10 cellular contexts compared by ENCODE assay signal in genomic region chr14:72787841-72788240, GRCh38.
"Had no signal": no experiment of that assay in that cellular context is flagged by ENCODE, and none has a peak within 500 bp of the region (broad histone marks: within the 10 kb centered on the region; RNA-seq: fewer than 3 reads in every experiment).

No MANE protein-coding gene starts in this region.

- H3K27ac Mint-ChIP-seq: activated T-helper 1 cell treated with anti-CD3 and anti-CD28 coated beads, Interleukin-12 subunit alpha, Interleukin-12 subunit beta, Interleukin-2, Interleukin-4 antibody, amounts not matched to agents 30 ng/mL and 10 ng/mL and 1 ng/mL, durations not matched to agents 14 hours and 24 hours and 36 hours; type B pancreatic cell had no signal

- DNase-seq: activated CD4-positive, alpha-beta T cell treated with anti-CD3 and anti-CD28 coated beads, Interleukin-2, amount 50 U/mL, for 1 hour; hippocampal formation; left lung; pancreas; stimulated activated CD4-positive, alpha-beta T cell treated with anti-CD3 and anti-CD28 coated beads, Interleukin-2, amount 100 ng/mL, for 24 hours; stimulated activated naive CD4-positive, alpha-beta T cell; SW 1271 had no signal

- H3K9me3 ChIP-seq: left lung, pancreas had no signal

- H3K36me3 ChIP-seq: left lung, pancreas had no signal

- H3K4me3 ChIP-seq: left lung, pancreas had no signal

- H3K27me3 ChIP-seq: left lung, pancreas had no signal

- H3K9me3 Mint-ChIP-seq: activated T-helper 1 cell treated with anti-CD3 and anti-CD28 coated beads, Interleukin-12 subunit alpha, Interleukin-12 subunit beta, Interleukin-2, Interleukin-4 antibody, amounts not matched to agents 30 ng/mL and 10 ng/mL and 1 ng/mL, durations not matched to agents 14 hours and 24 hours and 36 hours; type B pancreatic cell had no signal

- H3K4me1 ChIP-seq: left lung, pancreas had no signal

- H3K27ac ChIP-seq: left lung, pancreas had no signal

- H3K27me3 Mint-ChIP-seq: type B pancreatic cell had no signal

- ATAC-seq: esophagus mucosa, left lung, pancreas had no signal

- H3K4me3 Mint-ChIP-seq: activated T-helper 1 cell treated with anti-CD3 and anti-CD28 coated beads, Interleukin-12 subunit alpha, Interleukin-12 subunit beta, Interleukin-2, Interleukin-4 antibody, amounts not matched to agents 30 ng/mL and 10 ng/mL and 1 ng/mL, durations not matched to agents 14 hours and 24 hours and 36 hours; type B pancreatic cell had no signal
